13 cellular contexts compared by ENCODE assay signal in genomic region chr18:56565596-56566355, GRCh38.
DNase-seq lines count a peak whose midpoint lies in the region; ATAC-seq and TF ChIP-seq lines count a peak whose summit lies in the region.
"Had no signal": no experiment of that assay in that cellular context is flagged by ENCODE, and none has a peak within 500 bp of the region (broad histone marks: within the 10 kb centered on the region; RNA-seq: fewer than 3 reads in every experiment).

No MANE protein-coding gene starts in this region.

- peaks cover 12% of the 10 kb centered on the region for H3F3A ChIP-seq in neural progenitor cell (ENCODE audit: low read depth)

- H2AFZ ChIP-seq in neural progenitor cell (replicated peaks): peak overlapping the region; percentile 60

- no peak overlapping the region for H3K4me2 ChIP-seq in neural progenitor cell

- H3K27me3 ChIP-seq in neural progenitor cell: no peaks in the 10 kb centered on the region
- H3K27me3 ChIP-seq: SJSA1 had no signal

- no peaks in the 10 kb centered on the region for H3K9me3 ChIP-seq in neural progenitor cell (ENCODE audit: low read depth)
- H3K9me3 ChIP-seq: Caco-2, SJSA1 had no signal

- H3K36me3 Mint-ChIP-seq in neural progenitor cell: no peaks in the 10 kb centered on the region
- H3K36me3 Mint-ChIP-seq: activated naive CD8-positive, alpha-beta T cell treated with anti-CD3 and anti-CD28 coated beads, Interleukin-2, amount 10 ng/mL, durations not matched to agents 7 days and 5 days had no signal

- no peaks in the 10 kb centered on the region for H4K20me1 ChIP-seq in neural progenitor cell (ENCODE audit: low read depth)

- no peak overlapping the region for H3K9ac ChIP-seq in neural progenitor cell

- H3K36me3 ChIP-seq in neural progenitor cell: no peaks in the 10 kb centered on the region
- H3K36me3 ChIP-seq: SJSA1 had no signal

- TF ChIP-seq CTCF in neural progenitor cell (IDR thresholded peaks at IDR 0.05): no peak

- ATAC-seq in HG02571 (IDR thresholded peaks at IDR 0.05; ENCODE audit: unreplicated experiment): no peak

- H3K4me1 ChIP-seq in neural progenitor cell: peaks cover 11% of the 10 kb centered on the region
- H3K4me1 ChIP-seq: Caco-2, SJSA1 had no signal

- H3K79me2 ChIP-seq in neural progenitor cell (ENCODE audit: low read depth): no peaks in the 10 kb centered on the region

- H3K4me3 Mint-ChIP-seq in neural progenitor cell: no peak overlapping the region
- H3K4me3 Mint-ChIP-seq: activated naive CD8-positive, alpha-beta T cell treated with anti-CD3 and anti-CD28 coated beads, Interleukin-2, amount 10 ng/mL, durations not matched to agents 7 days and 5 days had no signal

- no peaks in the 10 kb centered on the region for H3K9me3 Mint-ChIP-seq in neural progenitor cell
- H3K9me3 Mint-ChIP-seq: activated naive CD8-positive, alpha-beta T cell treated with anti-CD3 and anti-CD28 coated beads, Interleukin-2, amount 10 ng/mL, durations not matched to agents 7 days and 5 days had no signal

- peaks cover 18% of the 10 kb centered on the region for H3K4me1 Mint-ChIP-seq in neural progenitor cell
- H3K4me1 Mint-ChIP-seq: activated naive CD8-positive, alpha-beta T cell treated with anti-CD3 and anti-CD28 coated beads, Interleukin-2, amount 10 ng/mL, durations not matched to agents 7 days and 5 days had no signal

- H3K27ac ChIP-seq in neural progenitor cell: no peak overlapping the region
- H3K27ac ChIP-seq: SJSA1 had no signal

- H3K27ac Mint-ChIP-seq in neural progenitor cell: no peak overlapping the region
- H3K27ac Mint-ChIP-seq: activated naive CD8-positive, alpha-beta T cell treated with anti-CD3 and anti-CD28 coated beads, Interleukin-2, amount 10 ng/mL, durations not matched to agents 7 days and 5 days had no signal

- no peaks in the 10 kb centered on the region for H3K27me3 Mint-ChIP-seq in neural progenitor cell (ENCODE audit: insufficient read depth, low read depth)

- no peak overlapping the region for H3K4me3 ChIP-seq in neural progenitor cell
- H3K4me3 ChIP-seq: SJSA1 had no signal

- peak; percentile 41 for DNase-seq in CD1c-positive myeloid dendritic cell (ENCODE audit: extremely low spot score)
- DNase-seq in MV-4-11 (lab: John Stamatoyannopoulos, UW): peak; percentile 37
- DNase-seq in dermis blood vessel endothelial cell: peak; percentile 44
- DNase-seq in neural progenitor cell (ENCODE audit: low spot score): no peak
- no peak for DNase-seq in A172 (ENCODE audit: low spot score)
- no peak for DNase-seq in activated T-cell treated with anti-CD3 and anti-CD28 coated beads, Interleukin-2, amount 50 U/mL, for 48 hours
- DNase-seq in NCI-H2081 (lab: John Stamatoyannopoulos, UW): no peak
- DNase-seq: activated CD4-positive, alpha-beta T cell treated with anti-CD3 and anti-CD28 coated beads, Interleukin-2, amount 50 U/mL, for 4 hours; activated naive CD8-positive, alpha-beta T cell treated with anti-CD3 and anti-CD28 coated beads, Interleukin-2, amount 10 ng/mL, durations not matched to agents 7 days and 5 days; Caco-2; NCI-H2107 had no signal

Comparison
In these comparisons a context has a peak if more than half of its experiments do, and no peak if none do; other contexts are left out.
1. DNase-seq: peak in CD1c-positive myeloid dendritic cell (single experiment), MV-4-11 (single experiment) and dermis blood vessel endothelial cell (single experiment); none in neural progenitor cell (single experiment), A172 (single experiment), activated T-cell treated with anti-CD3 and anti-CD28 coated beads, Interleukin-2, amount 50 U/mL, for 48 hours (0 of 2) and NCI-H2081 (0 of 2).